In genomic region chr11:78156081-78156844, GRCh38 we compare ENCODE assay signal across 1 cellular context.
TF ChIP-seq lines count a peak whose summit lies in the region.

No MANE protein-coding gene starts in this region.

TF ChIP-seq in HepG2, 621 proteins besides CTCF, POLR2A, EP300 and RAD21 (continued from another document and continues in another):
- TF ChIP-seq, protein P1, sequence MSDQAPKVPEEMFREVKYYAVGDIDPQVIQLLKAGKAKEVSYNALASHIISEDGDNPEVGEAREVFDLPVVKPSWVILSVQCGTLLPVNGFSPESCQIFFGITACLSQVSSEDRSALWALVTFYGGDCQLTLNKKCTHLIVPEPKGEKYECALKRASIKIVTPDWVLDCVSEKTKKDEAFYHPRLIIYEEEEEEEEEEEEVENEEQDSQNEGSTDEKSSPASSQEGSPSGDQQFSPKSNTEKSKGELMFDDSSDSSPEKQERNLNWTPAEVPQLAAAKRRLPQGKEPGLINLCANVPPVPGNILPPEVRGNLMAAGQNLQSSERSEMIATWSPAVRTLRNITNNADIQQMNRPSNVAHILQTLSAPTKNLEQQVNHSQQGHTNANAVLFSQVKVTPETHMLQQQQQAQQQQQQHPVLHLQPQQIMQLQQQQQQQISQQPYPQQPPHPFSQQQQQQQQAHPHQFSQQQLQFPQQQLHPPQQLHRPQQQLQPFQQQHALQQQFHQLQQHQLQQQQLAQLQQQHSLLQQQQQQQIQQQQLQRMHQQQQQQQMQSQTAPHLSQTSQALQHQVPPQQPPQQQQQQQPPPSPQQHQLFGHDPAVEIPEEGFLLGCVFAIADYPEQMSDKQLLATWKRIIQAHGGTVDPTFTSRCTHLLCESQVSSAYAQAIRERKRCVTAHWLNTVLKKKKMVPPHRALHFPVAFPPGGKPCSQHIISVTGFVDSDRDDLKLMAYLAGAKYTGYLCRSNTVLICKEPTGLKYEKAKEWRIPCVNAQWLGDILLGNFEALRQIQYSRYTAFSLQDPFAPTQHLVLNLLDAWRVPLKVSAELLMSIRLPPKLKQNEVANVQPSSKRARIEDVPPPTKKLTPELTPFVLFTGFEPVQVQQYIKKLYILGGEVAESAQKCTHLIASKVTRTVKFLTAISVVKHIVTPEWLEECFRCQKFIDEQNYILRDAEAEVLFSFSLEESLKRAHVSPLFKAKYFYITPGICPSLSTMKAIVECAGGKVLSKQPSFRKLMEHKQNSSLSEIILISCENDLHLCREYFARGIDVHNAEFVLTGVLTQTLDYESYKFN (CRISPR knock-in tag; conservative IDR thresholded peaks at IDR 0.05) = peak; percentile 98
- TF ChIP-seq, protein P2, sequence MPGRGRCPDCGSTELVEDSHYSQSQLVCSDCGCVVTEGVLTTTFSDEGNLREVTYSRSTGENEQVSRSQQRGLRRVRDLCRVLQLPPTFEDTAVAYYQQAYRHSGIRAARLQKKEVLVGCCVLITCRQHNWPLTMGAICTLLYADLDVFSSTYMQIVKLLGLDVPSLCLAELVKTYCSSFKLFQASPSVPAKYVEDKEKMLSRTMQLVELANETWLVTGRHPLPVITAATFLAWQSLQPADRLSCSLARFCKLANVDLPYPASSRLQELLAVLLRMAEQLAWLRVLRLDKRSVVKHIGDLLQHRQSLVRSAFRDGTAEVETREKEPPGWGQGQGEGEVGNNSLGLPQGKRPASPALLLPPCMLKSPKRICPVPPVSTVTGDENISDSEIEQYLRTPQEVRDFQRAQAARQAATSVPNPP (CRISPR knock-in tag; IDR thresholded peaks at IDR 0.05) = 0 out of 2 replicates have a peak, but pooled peaks have one; percentile 59
- no peak for TF ChIP-seq HOXA5 (CRISPR knock-in tag; IDR thresholded peaks at IDR 0.05)
- TF ChIP-seq BRCA1 (CRISPR knock-in tag; IDR thresholded peaks at IDR 0.05) = peak; percentile 50; the same call in 1 of the 2 replicates
- peak; percentile 88 for TF ChIP-seq IRF2 (CRISPR knock-in tag; IDR thresholded peaks at IDR 0.05)
- no peak for TF ChIP-seq ZBTB1 (CRISPR knock-in tag; IDR thresholded peaks at IDR 0.05; ENCODE audit: borderline replicate concordance)
- TF ChIP-seq ZSCAN9 (CRISPR knock-in tag; IDR thresholded peaks at IDR 0.05; ENCODE audit: borderline replicate concordance) = peak; percentile 81; the same call in 1 of the 2 replicates
- no peak for TF ChIP-seq TSC22D2 (CRISPR knock-in tag; IDR thresholded peaks at IDR 0.05; ENCODE audit: borderline replicate concordance)
- TF ChIP-seq ZNF136 (CRISPR knock-in tag; IDR thresholded peaks at IDR 0.05; ENCODE audit: low read depth) = peak; percentile 50; the same call in 1 of the 2 replicates
- peak; percentile 31; the same call in 1 of the 2 replicates for TF ChIP-seq DMAP1 (CRISPR knock-in tag; IDR thresholded peaks at IDR 0.05)
- TF ChIP-seq ESRRA (CRISPR knock-in tag; IDR thresholded peaks at IDR 0.05; ENCODE audit: low read depth) = peak; percentile 85
- no peak for TF ChIP-seq ZNF816 (CRISPR knock-in tag; IDR thresholded peaks at IDR 0.05; ENCODE audit: borderline replicate concordance)
- TF ChIP-seq TEAD3 (CRISPR knock-in tag; optimal IDR thresholded peaks at IDR 0.05; ENCODE audit: borderline replicate concordance) = peak; percentile 98
- TF ChIP-seq ZNF207 (IDR thresholded peaks at IDR 0.05; ENCODE audit: borderline replicate concordance) = no peak
- 0 out of 2 replicates have a peak, but pooled peaks have one; percentile 12 for TF ChIP-seq ZNF12 (CRISPR knock-in tag; IDR thresholded peaks at IDR 0.05)
- peak; percentile 88; the same call in 1 of the 2 replicates for TF ChIP-seq ZNF878 (CRISPR knock-in tag; IDR thresholded peaks at IDR 0.05)
- peak; percentile 89 for TF ChIP-seq TARDBP (CRISPR knock-in tag; IDR thresholded peaks at IDR 0.05)
- TF ChIP-seq SAP130 (CRISPR knock-in tag; IDR thresholded peaks at IDR 0.05; ENCODE audit: low read depth) = peak; percentile 78
- TF ChIP-seq SP5 (CRISPR knock-in tag; IDR thresholded peaks at IDR 0.05; ENCODE audit: borderline replicate concordance, low read depth) = 0 out of 2 replicates have a peak, but pooled peaks have one; percentile 37
- no peak for TF ChIP-seq ZNF562 (CRISPR knock-in tag; IDR thresholded peaks at IDR 0.05; ENCODE audit: borderline replicate concordance)
- TF ChIP-seq GMEB1 (CRISPR knock-in tag; IDR thresholded peaks at IDR 0.05; ENCODE audit: borderline replicate concordance) = peak; percentile 22; the same call in 1 of the 2 replicates
- peak; percentile 91 for TF ChIP-seq NR2F2 (IDR thresholded peaks at IDR 0.05; ENCODE audit: borderline replicate concordance, low read depth)
- TF ChIP-seq, protein P3, sequence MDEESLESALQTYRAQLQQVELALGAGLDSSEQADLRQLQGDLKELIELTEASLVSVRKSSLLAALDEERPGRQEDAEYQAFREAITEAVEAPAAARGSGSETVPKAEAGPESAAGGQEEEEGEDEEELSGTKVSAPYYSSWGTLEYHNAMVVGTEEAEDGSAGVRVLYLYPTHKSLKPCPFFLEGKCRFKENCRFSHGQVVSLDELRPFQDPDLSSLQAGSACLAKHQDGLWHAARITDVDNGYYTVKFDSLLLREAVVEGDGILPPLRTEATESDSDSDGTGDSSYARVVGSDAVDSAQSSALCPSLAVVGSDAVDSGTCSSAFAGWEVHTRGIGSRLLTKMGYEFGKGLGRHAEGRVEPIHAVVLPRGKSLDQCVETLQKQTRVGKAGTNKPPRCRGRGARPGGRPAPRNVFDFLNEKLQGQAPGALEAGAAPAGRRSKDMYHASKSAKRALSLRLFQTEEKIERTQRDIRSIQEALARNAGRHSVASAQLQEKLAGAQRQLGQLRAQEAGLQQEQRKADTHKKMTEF (CRISPR knock-in tag; IDR thresholded peaks at IDR 0.05) = peak; percentile 97
- TF ChIP-seq FOXA1 (IDR thresholded peaks at IDR 0.05) = peak; percentile 19; the same call in 1 of the 2 replicates
- TF ChIP-seq FOXA1 (CRISPR knock-in tag; IDR thresholded peaks at IDR 0.05) = peak; percentile 92
- no peak for TF ChIP-seq ZNF446 (CRISPR knock-in tag; IDR thresholded peaks at IDR 0.05)
- TF ChIP-seq ARNT2 (CRISPR knock-in tag; IDR thresholded peaks at IDR 0.05; ENCODE audit: low read depth) = no peak
- TF ChIP-seq SCMH1 (CRISPR knock-in tag; IDR thresholded peaks at IDR 0.05; ENCODE audit: borderline replicate concordance) = no peak
- no peak for TF ChIP-seq ZNF383 (CRISPR knock-in tag; IDR thresholded peaks at IDR 0.05; ENCODE audit: borderline replicate concordance)
- TF ChIP-seq, protein P4, sequence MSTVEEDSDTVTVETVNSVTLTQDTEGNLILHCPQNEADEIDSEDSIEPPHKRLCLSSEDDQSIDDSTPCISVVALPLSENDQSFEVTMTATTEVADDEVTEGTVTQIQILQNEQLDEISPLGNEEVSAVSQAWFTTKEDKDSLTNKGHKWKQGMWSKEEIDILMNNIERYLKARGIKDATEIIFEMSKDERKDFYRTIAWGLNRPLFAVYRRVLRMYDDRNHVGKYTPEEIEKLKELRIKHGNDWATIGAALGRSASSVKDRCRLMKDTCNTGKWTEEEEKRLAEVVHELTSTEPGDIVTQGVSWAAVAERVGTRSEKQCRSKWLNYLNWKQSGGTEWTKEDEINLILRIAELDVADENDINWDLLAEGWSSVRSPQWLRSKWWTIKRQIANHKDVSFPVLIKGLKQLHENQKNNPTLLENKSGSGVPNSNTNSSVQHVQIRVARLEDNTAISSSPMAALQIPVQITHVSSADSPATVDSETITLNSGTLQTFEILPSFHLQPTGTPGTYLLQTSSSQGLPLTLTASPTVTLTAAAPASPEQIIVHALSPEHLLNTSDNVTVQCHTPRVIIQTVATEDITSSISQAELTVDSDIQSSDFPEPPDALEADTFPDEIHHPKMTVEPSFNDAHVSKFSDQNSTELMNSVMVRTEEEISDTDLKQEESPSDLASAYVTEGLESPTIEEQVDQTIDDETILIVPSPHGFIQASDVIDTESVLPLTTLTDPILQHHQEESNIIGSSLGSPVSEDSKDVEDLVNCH (CRISPR knock-in tag; IDR thresholded peaks at IDR 0.05) = no peak
- TF ChIP-seq ZNF503 (CRISPR knock-in tag; IDR thresholded peaks at IDR 0.05) = peak; percentile 64; the same call in 1 of the 2 replicates
- peak; percentile 87 for TF ChIP-seq KDM1A (CRISPR knock-in tag; IDR thresholded peaks at IDR 0.05)
- TF ChIP-seq, protein P5, sequence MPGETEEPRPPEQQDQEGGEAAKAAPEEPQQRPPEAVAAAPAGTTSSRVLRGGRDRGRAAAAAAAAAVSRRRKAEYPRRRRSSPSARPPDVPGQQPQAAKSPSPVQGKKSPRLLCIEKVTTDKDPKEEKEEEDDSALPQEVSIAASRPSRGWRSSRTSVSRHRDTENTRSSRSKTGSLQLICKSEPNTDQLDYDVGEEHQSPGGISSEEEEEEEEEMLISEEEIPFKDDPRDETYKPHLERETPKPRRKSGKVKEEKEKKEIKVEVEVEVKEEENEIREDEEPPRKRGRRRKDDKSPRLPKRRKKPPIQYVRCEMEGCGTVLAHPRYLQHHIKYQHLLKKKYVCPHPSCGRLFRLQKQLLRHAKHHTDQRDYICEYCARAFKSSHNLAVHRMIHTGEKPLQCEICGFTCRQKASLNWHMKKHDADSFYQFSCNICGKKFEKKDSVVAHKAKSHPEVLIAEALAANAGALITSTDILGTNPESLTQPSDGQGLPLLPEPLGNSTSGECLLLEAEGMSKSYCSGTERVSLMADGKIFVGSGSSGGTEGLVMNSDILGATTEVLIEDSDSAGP (CRISPR knock-in tag; IDR thresholded peaks at IDR 0.05; ENCODE audit: borderline replicate concordance) = peak; percentile 68
- TF ChIP-seq RORA (CRISPR knock-in tag; IDR thresholded peaks at IDR 0.05) = 0 out of 2 replicates have a peak, but pooled peaks have one; percentile 88
- TF ChIP-seq ZNF713 (CRISPR knock-in tag; IDR thresholded peaks at IDR 0.05) = no peak
- no peak for TF ChIP-seq BATF2 (CRISPR knock-in tag; IDR thresholded peaks at IDR 0.05)
- TF ChIP-seq TCF12 (IDR thresholded peaks at IDR 0.05) = no peak
- TF ChIP-seq TCF12 (CRISPR knock-in tag; IDR thresholded peaks at IDR 0.05) = 0 out of 2 replicates have a peak, but pooled peaks have one; percentile 34
- TF ChIP-seq PPARG (CRISPR knock-in tag; conservative IDR thresholded peaks at IDR 0.05) = peak; percentile 100
- TF ChIP-seq, protein P6, sequence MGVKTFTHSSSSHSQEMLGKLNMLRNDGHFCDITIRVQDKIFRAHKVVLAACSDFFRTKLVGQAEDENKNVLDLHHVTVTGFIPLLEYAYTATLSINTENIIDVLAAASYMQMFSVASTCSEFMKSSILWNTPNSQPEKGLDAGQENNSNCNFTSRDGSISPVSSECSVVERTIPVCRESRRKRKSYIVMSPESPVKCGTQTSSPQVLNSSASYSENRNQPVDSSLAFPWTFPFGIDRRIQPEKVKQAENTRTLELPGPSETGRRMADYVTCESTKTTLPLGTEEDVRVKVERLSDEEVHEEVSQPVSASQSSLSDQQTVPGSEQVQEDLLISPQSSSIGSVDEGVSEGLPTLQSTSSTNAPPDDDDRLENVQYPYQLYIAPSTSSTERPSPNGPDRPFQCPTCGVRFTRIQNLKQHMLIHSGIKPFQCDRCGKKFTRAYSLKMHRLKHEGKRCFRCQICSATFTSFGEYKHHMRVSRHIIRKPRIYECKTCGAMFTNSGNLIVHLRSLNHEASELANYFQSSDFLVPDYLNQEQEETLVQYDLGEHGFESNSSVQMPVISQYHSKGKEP (CRISPR knock-in tag; IDR thresholded peaks at IDR 0.05) = 0 out of 2 replicates have a peak, but pooled peaks have one; percentile 20
- peak; percentile 83 for TF ChIP-seq ETV5 (CRISPR knock-in tag; IDR thresholded peaks at IDR 0.05; ENCODE audit: borderline replicate concordance)
- no peak for TF ChIP-seq ZNF451 (CRISPR knock-in tag; IDR thresholded peaks at IDR 0.05)
- TF ChIP-seq, protein P7, sequence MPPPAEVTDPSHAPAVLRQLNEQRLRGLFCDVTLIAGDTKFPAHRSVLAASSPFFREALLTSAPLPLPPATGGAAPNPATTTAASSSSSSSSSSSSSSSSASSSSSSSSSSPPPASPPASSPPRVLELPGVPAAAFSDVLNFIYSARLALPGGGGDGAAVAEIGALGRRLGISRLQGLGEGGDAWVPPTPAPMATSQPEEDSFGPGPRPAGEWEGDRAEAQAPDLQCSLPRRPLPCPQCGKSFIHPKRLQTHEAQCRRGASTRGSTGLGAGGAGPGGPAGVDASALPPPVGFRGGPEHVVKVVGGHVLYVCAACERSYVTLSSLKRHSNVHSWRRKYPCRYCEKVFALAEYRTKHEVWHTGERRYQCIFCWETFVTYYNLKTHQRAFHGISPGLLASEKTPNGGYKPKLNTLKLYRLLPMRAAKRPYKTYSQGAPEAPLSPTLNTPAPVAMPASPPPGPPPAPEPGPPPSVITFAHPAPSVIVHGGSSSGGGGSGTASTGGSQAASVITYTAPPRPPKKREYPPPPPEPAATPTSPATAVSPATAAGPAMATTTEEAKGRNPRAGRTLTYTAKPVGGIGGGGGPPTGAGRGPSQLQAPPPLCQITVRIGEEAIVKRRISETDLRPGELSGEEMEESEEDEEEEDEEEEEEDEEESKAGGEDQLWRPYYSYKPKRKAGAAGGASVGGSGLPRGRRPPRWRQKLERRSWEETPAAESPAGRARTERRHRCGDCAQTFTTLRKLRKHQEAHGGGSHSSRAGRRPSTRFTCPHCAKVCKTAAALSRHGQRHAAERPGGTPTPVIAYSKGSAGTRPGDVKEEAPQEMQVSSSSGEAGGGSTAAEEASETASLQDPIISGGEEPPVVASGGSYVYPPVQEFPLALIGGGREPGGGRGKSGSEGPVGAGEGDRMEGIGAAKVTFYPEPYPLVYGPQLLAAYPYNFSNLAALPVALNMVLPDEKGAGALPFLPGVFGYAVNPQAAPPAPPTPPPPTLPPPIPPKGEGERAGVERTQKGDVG (CRISPR knock-in tag; IDR thresholded peaks at IDR 0.05; ENCODE audit: borderline replicate concordance) = no peak
